Comparison of ENCODE assay signal across 11 cellular contexts in the genomic region with DNA sequence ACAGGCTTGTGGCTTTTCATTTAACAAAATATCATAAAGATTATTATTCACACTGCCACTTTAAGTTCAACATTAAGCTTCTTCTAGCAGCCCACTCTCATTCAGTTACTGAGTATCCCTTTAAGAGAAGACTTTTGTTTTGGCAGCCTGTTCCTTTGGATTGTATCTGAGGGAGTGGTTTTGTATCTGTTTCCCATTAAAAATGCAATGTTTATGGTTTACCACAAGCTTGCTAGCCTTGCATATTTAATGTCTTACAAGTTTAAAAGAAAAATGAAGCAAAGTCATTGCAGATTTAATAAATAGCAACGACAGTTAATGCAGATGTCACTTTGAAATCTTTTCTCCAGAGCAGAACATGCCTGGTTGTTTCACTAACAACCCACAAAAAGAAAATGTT. TPM values are rescaled to one million over a fixed set of nuclear protein-coding genes. Genes with fewer than 3 reads are reported as not detected.
DNase-seq lines count a peak whose midpoint lies in the region; TF ChIP-seq lines count a peak whose summit lies in the region.
"Had no signal": no experiment of that assay in that cellular context is flagged by ENCODE, and none has a peak within 500 bp of the region (broad histone marks: within the 10 kb centered on the region; RNA-seq: fewer than 3 reads in every experiment).

No MANE protein-coding gene starts in this region.

- WGBS in thyroid gland, 2 donors = 6 to 17% methylated on average over 1 of the region's 1 CpG

- H3K4me1 ChIP-seq in breast epithelium (no peaks in the 10 kb centered on the region), thyroid gland (no peaks in the 10 kb centered on the region)

- H3K27ac ChIP-seq in breast epithelium (peak overlapping the region; percentile 70 to 77), thyroid gland (peak overlapping the region in 2 of 3 donors; percentile 32 to 60)

- intact Hi-C loops in breast epithelium (cut with DNase I; ENCODE audit: low total_unique reads) (no loop called here), thyroid gland (cut with DNase I) (loop anchor here (5.0 kb wide), 1 partner anchor 147 kb away; no protein-coding TSS in a partner anchor)

- peak; percentile 47 for DNase-seq in HS-5 (ENCODE audit: low read depth)
- DNase-seq in breast epithelium (ENCODE audit: low spot score in 2 of 2) = no peak
- DNase-seq in left kidney (ENCODE audit: low read depth, low spot score) = peak; percentile 55
- no peak for DNase-seq in thyroid gland
- no peak for DNase-seq in middle frontal gyrus (ENCODE audit: extremely low spot score, low spot score)
- no peak for DNase-seq in NCI-H510A treated with DMSO at 0.1 percent for 48 hours (lab: John Stamatoyannopoulos, UW)
- no peak for DNase-seq in NCI-H2227 treated with DMSO at 0.1 percent for 48 hours (lab: John Stamatoyannopoulos, UW)
- no peak for DNase-seq in central memory CD4-positive, alpha-beta T cell
- DNase-seq: activated naive CD8-positive, alpha-beta T cell treated with anti-CD3 and anti-CD28 coated beads for 36 hours; NCI-H446 treated with DMSO at 0.1 percent for 48 hours; trophoblast cell had no signal

- H3K9me3 ChIP-seq in breast epithelium (no peaks in the 10 kb centered on the region), thyroid gland (no peaks in the 10 kb centered on the region)

- no peak for TF ChIP-seq POLR2A in breast epithelium (IDR thresholded peaks at IDR 0.05)
- no peak for TF ChIP-seq POLR2A in thyroid gland (IDR thresholded peaks at IDR 0.05)

- H3K4me3 ChIP-seq in breast epithelium = peak overlapping the region; percentile 49 to 59 (median 53)
- H3K4me3 ChIP-seq in thyroid gland (replicated peaks in 1 of 3) = peak overlapping the region in 1 of 3 donors; percentile 17

- H3K36me3 ChIP-seq in breast epithelium = no peaks in the 10 kb centered on the region
- H3K36me3 ChIP-seq in thyroid gland = no peaks in the 10 kb centered on the region

- H3K27me3 ChIP-seq in breast epithelium (no peaks in the 10 kb centered on the region), thyroid gland (no peaks in the 10 kb centered on the region)

- TF ChIP-seq CTCF in breast epithelium (IDR thresholded peaks at IDR 0.05) (no peak), thyroid gland (IDR thresholded peaks at IDR 0.05) (no peak)

RNA-seq across cellular contexts. Expression of gene DCN, which starts 2.0 kb away (rescaled TPM):
- total RNA-seq in breast epithelium = 1,000 to 10,000 TPM; 1,081 to 4,374 (median 1,702) TPM
- 1,000 to 10,000 TPM in 2 of 4 donors, 100 to 1,000 TPM in 2; 371 to 2,364 (median 992) TPM for total RNA-seq in thyroid gland
- total RNA-seq: activated naive CD8-positive, alpha-beta T cell treated with anti-CD3 and anti-CD28 coated beads for 36 hours had no signal

Comparison
In these comparisons a context has a peak if more than half of its experiments do, and no peak if none do; other contexts are left out.
1. DNase-seq: peak in HS-5 (single experiment) and left kidney (single experiment); none in breast epithelium (0 of 2), thyroid gland (0 of 2), middle frontal gyrus (single experiment), NCI-H510A treated with DMSO at 0.1 percent for 48 hours (single experiment), NCI-H2227 treated with DMSO at 0.1 percent for 48 hours (single experiment) and central memory CD4-positive, alpha-beta T cell (single experiment).